Comparison of ENCODE assay signal across 33 cellular contexts in genomic region chr10:69580435-69580834, GRCh38. TPM values are rescaled to one million over a fixed set of nuclear protein-coding genes. Genes with fewer than 3 reads are reported as not detected.
"Had no signal": no experiment of that assay in that cellular context is flagged by ENCODE, and none has a peak within 500 bp of the region (broad histone marks: within the 10 kb centered on the region; RNA-seq: fewer than 3 reads in every experiment).

No MANE protein-coding gene starts in this region.

- H3K4me3 ChIP-seq: colonic mucosa, esophagus squamous epithelium, gastrocnemius medialis, heart right ventricle, left lung, lower lobe of right lung, mucosa of descending colon had no signal

- H3K9me3 ChIP-seq: colonic mucosa, esophagus squamous epithelium, gastrocnemius medialis, heart right ventricle, left lung, lower lobe of right lung, mucosa of descending colon had no signal

- ATAC-seq: effector memory CD8-positive, alpha-beta T cell; esophagus mucosa; gastrocnemius medialis; heart right ventricle; left cardiac atrium; left lung; left ventricle myocardium superior; lower lobe of right lung; mucosa of descending colon had no signal

- H3K4me1 ChIP-seq: colonic mucosa, esophagus squamous epithelium, gastrocnemius medialis, heart right ventricle, left lung, lower lobe of right lung had no signal

- FAIRE-seq: endometrium, islet of Langerhans, keratinocyte had no signal

- H3K36me3 ChIP-seq: colonic mucosa, esophagus squamous epithelium, gastrocnemius medialis, heart right ventricle, left lung, lower lobe of right lung had no signal

- H3K27ac ChIP-seq: colonic mucosa, epithelial cell of prostate, esophagus squamous epithelium, gastrocnemius medialis, heart right ventricle, left lung, lower lobe of right lung had no signal

- DNase-seq: colonic mucosa; cortex of kidney; effector CD8-positive, alpha-beta T cell; effector memory CD8-positive, alpha-beta T cell; endodermal cell; erythroblast; esophagus squamous epithelium; foreskin fibroblast; foreskin melanocyte; gastrocnemius medialis; glutamatergic neuron; head of caudate nucleus; heart right ventricle; hippocampal formation; kidney glomerular epithelial cell; left cardiac atrium; left lung; left ventricle myocardium superior; lower lobe of right lung; mesenchymal stem cell; mucosa of descending colon; naive B cell had no signal

RNA-seq across cellular contexts. Expression of gene NEUROG3, which starts 7.2 kb away (rescaled TPM):
- total RNA-seq: dermis microvascular lymphatic vessel endothelial cell, endodermal cell, esophagus mucosa, esophagus squamous epithelium, gastrocnemius medialis, glomerular endothelial cell, left lung, left ventricle myocardium superior, lower leg skin, lower lobe of right lung, lung microvascular endothelial cell, mesothelial cell of epicardium had no signal

RNA-seq across cellular contexts. Expression of gene FAM241B, which starts 49.6 kb away (rescaled TPM):
- total RNA-seq: myocyte had no signal
